Comparison of ENCODE assay signal across 22 cellular contexts in genomic region chr15:37132826-37133417, GRCh38. TPM values are rescaled to one million over a fixed set of nuclear protein-coding genes. Genes with fewer than 3 reads are reported as not detected.
"Had no signal": no experiment of that assay in that cellular context is flagged by ENCODE, and none has a peak within 500 bp of the region (broad histone marks: within the 10 kb centered on the region; RNA-seq: fewer than 3 reads in every experiment).

No MANE protein-coding gene starts in this region.

- H3K4me1 ChIP-seq: tibial nerve, uterus had no signal

- H3K27me3 ChIP-seq: ovary, uterus had no signal

- H3K27ac Mint-ChIP-seq: immature natural killer cell; naive thymus-derived CD4-positive, alpha-beta T cell; natural killer cell treated with Interleukin-12 subunit alpha and Interleukin-12 subunit beta and Interleukin-15 and Interleukin-18, amount 100 ng/mL, for 72 hours; progenitor cell of endocrine pancreas; stimulated activated effector memory CD8-positive, alpha-beta T cell treated with anti-CD3 and anti-CD28 coated beads, Interleukin-12 subunit alpha, Interleukin-12 subunit beta, amount 100 ng/mL, for 72 hours; stimulated activated naive CD8-positive, alpha-beta T cell treated with anti-CD3 and anti-CD28 coated beads, Interleukin-15, amount 100 ng/mL, for 72 hours had no signal

- H3K4me3 Mint-ChIP-seq: immature natural killer cell; naive thymus-derived CD4-positive, alpha-beta T cell; natural killer cell treated with Interleukin-12 subunit alpha and Interleukin-12 subunit beta and Interleukin-15 and Interleukin-18, amount 100 ng/mL, for 72 hours; stimulated activated effector memory CD8-positive, alpha-beta T cell treated with anti-CD3 and anti-CD28 coated beads, Interleukin-12 subunit alpha, Interleukin-12 subunit beta, amount 100 ng/mL, for 72 hours; stimulated activated naive CD8-positive, alpha-beta T cell treated with anti-CD3 and anti-CD28 coated beads, Interleukin-15, amount 100 ng/mL, for 72 hours had no signal

- DNase-seq: hypothalamus; immature natural killer cell; left ventricle myocardium inferior; mesendoderm; mucosa of descending colon; naive thymus-derived CD4-positive, alpha-beta T cell; ovary; retina; right cardiac atrium; spleen; stimulated activated CD4-positive, alpha-beta T cell treated with anti-CD3 and anti-CD28 coated beads, Interleukin-4, amount 100 ng/mL, for 24 hours; stimulated activated naive CD4-positive, alpha-beta T cell treated with Interleukin-2 at 50 U/mL for 16 hours; stimulated activated naive CD8-positive, alpha-beta T cell treated with anti-CD3 and anti-CD28 coated beads, Interleukin-15, amount 100 ng/mL, for 72 hours; substantia nigra; uterus had no signal

- H3K4me1 Mint-ChIP-seq: immature natural killer cell; stimulated activated effector memory CD8-positive, alpha-beta T cell treated with anti-CD3 and anti-CD28 coated beads, Interleukin-12 subunit alpha, Interleukin-12 subunit beta, amount 100 ng/mL, for 72 hours; stimulated activated naive CD8-positive, alpha-beta T cell treated with anti-CD3 and anti-CD28 coated beads, Interleukin-15, amount 100 ng/mL, for 72 hours had no signal

- H3K36me3 Mint-ChIP-seq: immature natural killer cell; naive thymus-derived CD4-positive, alpha-beta T cell; natural killer cell treated with Interleukin-12 subunit alpha and Interleukin-12 subunit beta and Interleukin-15 and Interleukin-18, amount 100 ng/mL, for 72 hours; stimulated activated effector memory CD8-positive, alpha-beta T cell treated with anti-CD3 and anti-CD28 coated beads, Interleukin-12 subunit alpha, Interleukin-12 subunit beta, amount 100 ng/mL, for 72 hours; type B pancreatic cell had no signal

- ATAC-seq: mucosa of descending colon; naive thymus-derived CD4-positive, alpha-beta T cell; natural killer cell treated with Interleukin-12 subunit alpha and Interleukin-12 subunit beta and Interleukin-15 and Interleukin-18, amount 100 ng/mL, for 72 hours; right cardiac atrium; stimulated activated effector memory CD8-positive, alpha-beta T cell treated with anti-CD3 and anti-CD28 coated beads, Interleukin-12 subunit alpha, Interleukin-12 subunit beta, amount 100 ng/mL, for 72 hours; stimulated activated naive CD8-positive, alpha-beta T cell treated with anti-CD3 and anti-CD28 coated beads, Interleukin-15, amount 100 ng/mL, for 72 hours had no signal

- H3K9me3 ChIP-seq: left ventricle myocardium inferior, mucosa of descending colon, ovary, spleen, tibial nerve, uterus had no signal

- H3K27ac ChIP-seq: left ventricle myocardium inferior, ovary, skin epidermis, spleen, tibial nerve had no signal

- H3K4me3 ChIP-seq: left ventricle myocardium inferior, lung, mucosa of descending colon, ovary, skin epidermis, spleen, tibial nerve, uterus had no signal

- H3K27me3 Mint-ChIP-seq: progenitor cell of endocrine pancreas had no signal

- H3K36me3 ChIP-seq: left ventricle myocardium inferior, ovary, spleen, tibial nerve, uterus had no signal

RNA-seq across cellular contexts. Expression of gene MEIS2, which starts 32.6 kb away (rescaled TPM):
- polyA plus RNA-seq: immature natural killer cell; naive thymus-derived CD4-positive, alpha-beta T cell had no signal
